8 cellular contexts compared by ENCODE assay signal in genomic region chr10:100529473-100530298, GRCh38. TPM values are rescaled to one million over a fixed set of nuclear protein-coding genes. Genes with fewer than 3 reads are reported as not detected.
DNase-seq lines count a peak whose midpoint lies in the region; ATAC-seq and TF ChIP-seq lines count a peak whose summit lies in the region.

NDUFB8 (minus strand) TSS chr10:100529871; CDS start chr10:100529851, 20 bp downstream.

- no peaks in the 10 kb centered on the region for H3K27me3 ChIP-seq in lower lobe of right lung (ENCODE audit: low read depth)

- intact Hi-C loops in lower lobe of right lung (cut with DNase I): no loop called here

- peak within 1 kb of the TSS; percentile 78 for H3K27ac ChIP-seq in lower lobe of right lung

- DNase-seq in 8988T (peak; percentile 63), HS-27A (ENCODE audit: low read depth) (peak; percentile 54), ecto neural progenitor cell (ENCODE audit: low spot score) (peak; percentile 92), lower lobe of right lung (peak; percentile 92)
- peak; percentile 76 for DNase-seq in NK-92 treated with Interleukin-12 subunit alpha and Interleukin-12 subunit beta, amount 100 ng/mL, for 24 hours (lab: John Stamatoyannopoulos, UW)
- DNase-seq in activated CD8-positive, alpha-beta T cell treated with anti-CD3 and anti-CD28 coated beads, Interleukin-2, amount 10 ng/mL, durations not matched to agents 7 days and 5 days: peak; percentile 92
- peak; percentile 64 to 74 (median 69) for DNase-seq in stimulated activated CD4-positive, alpha-beta T cell treated with anti-CD3 and anti-CD28 coated beads, TNF-alpha, amount 100 ng/mL, for 1 hour (ENCODE audit: low read depth in 3 of 3, low spot score in 1 of 3)

- H3K36me3 ChIP-seq in lower lobe of right lung: peaks cover 25% of the 10 kb centered on the region

- H3K4me1 Mint-ChIP-seq in activated CD8-positive, alpha-beta T cell treated with anti-CD3 and anti-CD28 coated beads, Interleukin-2, amount 10 ng/mL, durations not matched to agents 7 days and 5 days (ENCODE audit: low read depth): peaks cover 44% of the 10 kb centered on the region

- peak within 1 kb of the TSS; percentile 99 for H3K27ac Mint-ChIP-seq in activated CD8-positive, alpha-beta T cell treated with anti-CD3 and anti-CD28 coated beads, Interleukin-2, amount 10 ng/mL, durations not matched to agents 7 days and 5 days

- peak within 1 kb of the TSS; percentile 90 for H3K4me3 ChIP-seq in lower lobe of right lung

- peaks cover 20% of the 10 kb centered on the region for H3K4me1 ChIP-seq in lower lobe of right lung

- TF ChIP-seq CTCF in lower lobe of right lung (IDR thresholded peaks at IDR 0.05): no peak

- H3K27me3 Mint-ChIP-seq in activated CD8-positive, alpha-beta T cell treated with anti-CD3 and anti-CD28 coated beads, Interleukin-2, amount 10 ng/mL, durations not matched to agents 7 days and 5 days (ENCODE audit: low read depth): no peaks in the 10 kb centered on the region

- CTCF ChIA-PET in activated CD8-positive, alpha-beta T cell treated with anti-CD3 and anti-CD28 coated beads, Interleukin-2, amount 10 ng/mL, durations not matched to agents 7 days and 5 days (lab: Charles Lee): interaction anchor here (0.9 to 5.9 kb wide), 8 partner anchors 12 to 97 kb away, joined by 3 to 60 read pairs (median 8); partner anchors contain the start of gene SEC31B

- peak; percentile 59 for ATAC-seq in GM18907 (IDR thresholded peaks at IDR 0.05; ENCODE audit: unreplicated experiment)
- peak; percentile 89 for ATAC-seq in activated CD8-positive, alpha-beta T cell treated with anti-CD3 and anti-CD28 coated beads, Interleukin-2, amount 10 ng/mL, durations not matched to agents 7 days and 5 days
- ATAC-seq in lower lobe of right lung: peak; percentile 90 to 98

- POLR2A ChIA-PET in activated CD8-positive, alpha-beta T cell treated with anti-CD3 and anti-CD28 coated beads, Interleukin-2, amount 10 ng/mL, durations not matched to agents 7 days and 5 days (lab: Charles Lee): interaction anchor here (0.7 to 2.6 kb wide), 6 partner anchors 11 to 47 kb away, joined by 3 to 7 read pairs (median 4); no protein-coding TSS in a partner anchor

- no peaks in the 10 kb centered on the region for H3K9me3 Mint-ChIP-seq in activated CD8-positive, alpha-beta T cell treated with anti-CD3 and anti-CD28 coated beads, Interleukin-2, amount 10 ng/mL, durations not matched to agents 7 days and 5 days (ENCODE audit: insufficient read depth)

- no peaks in the 10 kb centered on the region for H3K9me3 ChIP-seq in lower lobe of right lung

- H3K4me3 Mint-ChIP-seq in activated CD8-positive, alpha-beta T cell treated with anti-CD3 and anti-CD28 coated beads, Interleukin-2, amount 10 ng/mL, durations not matched to agents 7 days and 5 days: peak within 1 kb of the TSS; percentile 100

- peaks cover 37% of the 10 kb centered on the region for H3K36me3 Mint-ChIP-seq in activated CD8-positive, alpha-beta T cell treated with anti-CD3 and anti-CD28 coated beads, Interleukin-2, amount 10 ng/mL, durations not matched to agents 7 days and 5 days (ENCODE audit: low read depth)

RNA-seq across cellular contexts. Expression of gene NDUFB8, which starts in this region (rescaled TPM):
- 100 to 1,000 TPM; 290 to 293 TPM for total RNA-seq in activated CD8-positive, alpha-beta T cell treated with anti-CD3 and anti-CD28 coated beads, Interleukin-2, amount 10 ng/mL, durations not matched to agents 7 days and 5 days
- total RNA-seq in lower lobe of right lung: 119 TPM

Comparison
In these comparisons a context has a peak if more than half of its experiments do, and no peak if none do; other contexts are left out.
1. Peak in every context shown above with its lines: DNase-seq, ATAC-seq, H3K4me3 ChIP-seq and H3K27ac ChIP-seq.